11 cellular contexts compared by ENCODE assay signal in genomic region chr9:19440823-19441580, GRCh38. TPM values are rescaled to one million over a fixed set of nuclear protein-coding genes. Genes with fewer than 3 reads are reported as not detected.
A peak's percentile ranks its signal among the peaks of the same experiment; 100 is the strongest.
DNase-seq lines count a peak whose midpoint lies in the region; ATAC-seq lines count a peak whose summit lies in the region.
"Had no signal": no experiment of that assay in that cellular context is flagged by ENCODE, and none has a peak within 500 bp of the region (broad histone marks: within the 10 kb centered on the region; RNA-seq: fewer than 3 reads in every experiment).

No MANE protein-coding gene starts in this region.

- no peaks in the 10 kb centered on the region for H3K9me3 Mint-ChIP-seq in activated naive CD8-positive, alpha-beta T cell treated with anti-CD3 and anti-CD28 coated beads for 36 hours
- no peaks in the 10 kb centered on the region for H3K9me3 Mint-ChIP-seq in naive B cell

- peaks cover 8% of the 10 kb centered on the region for H3K4me1 Mint-ChIP-seq in activated naive CD8-positive, alpha-beta T cell treated with anti-CD3 and anti-CD28 coated beads for 36 hours
- peaks cover 10 to 22% (median 17%) of the 10 kb centered on the region in 3 donors for H3K4me1 Mint-ChIP-seq in naive B cell

- no peak overlapping the region for H3K4me3 ChIP-seq in H7 (ENCODE audit: insufficient read depth, low read depth, low read length)

- H3K36me3 ChIP-seq in H7 (replicated peaks; ENCODE audit: control insufficient read depth, insufficient read depth, low read length): no peaks in the 10 kb centered on the region

- H3K27me3 Mint-ChIP-seq in activated naive CD8-positive, alpha-beta T cell treated with anti-CD3 and anti-CD28 coated beads for 36 hours: no peaks in the 10 kb centered on the region
- no peaks in the 10 kb centered on the region for H3K27me3 Mint-ChIP-seq in naive B cell

- H3K4me3 Mint-ChIP-seq in activated naive CD8-positive, alpha-beta T cell treated with anti-CD3 and anti-CD28 coated beads for 36 hours: no peak overlapping the region
- H3K4me3 Mint-ChIP-seq in naive B cell: peak overlapping the region in 7 of 8 donors; percentile 73 to 86 (median 80)

- no peaks in the 10 kb centered on the region for H3K27me3 ChIP-seq in H7 (ENCODE audit: control insufficient read depth, insufficient read depth, low read length)

- peak overlapping the region; percentile 74 for H3K27ac Mint-ChIP-seq in activated naive CD8-positive, alpha-beta T cell treated with anti-CD3 and anti-CD28 coated beads for 36 hours
- H3K27ac Mint-ChIP-seq in naive B cell: peak overlapping the region in 5 of 6 donors; percentile 2 to 88 (median 80)

- ATAC-seq in GM18867 (IDR thresholded peaks at IDR 0.05; ENCODE audit: unreplicated experiment) (peak; percentile 11), HG02759 (IDR thresholded peaks at IDR 0.05; ENCODE audit: unreplicated experiment) (peak; percentile 23), naive B cell (ENCODE audit: low read depth in 2 of 2) (no peak), GM18858 (IDR thresholded peaks at IDR 0.05; ENCODE audit: unreplicated experiment) (no peak)

- H3K36me3 Mint-ChIP-seq in activated naive CD8-positive, alpha-beta T cell treated with anti-CD3 and anti-CD28 coated beads for 36 hours: peaks cover 2% of the 10 kb centered on the region
- peaks cover 0 to 13% of the 10 kb centered on the region in 2 donors for H3K36me3 Mint-ChIP-seq in naive B cell

- no peak for DNase-seq in activated naive CD8-positive, alpha-beta T cell treated with anti-CD3 and anti-CD28 coated beads for 36 hours
- DNase-seq in naive B cell: no peak
- DNase-seq in kidney glomerular epithelial cell (lab: John Stamatoyannopoulos, UW): no peak
- no peak for DNase-seq in H7
- no peak for DNase-seq in 8988T
- DNase-seq: EL, midbrain, NCI-H1092 had no signal

RNA-seq across cellular contexts. Expression of gene ACER2, which starts 32.2 kb away (rescaled TPM):
- 1 to 10 TPM; 1.3 to 1.5 TPM for total RNA-seq in activated naive CD8-positive, alpha-beta T cell treated with anti-CD3 and anti-CD28 coated beads for 36 hours
- polyA plus RNA-seq in naive B cell (ENCODE audit: low read depth in 6 of 6): under 1 TPM in 5 of 6 donors, not detected in 1; 0.14 to 0.80 (median 0.56) TPM
- 2.0 and 3.1 TPM in 2 replicates for total RNA-seq in H7 (2014; rRNA removed; shearing (Covaris generic))

Comparison
In these comparisons a context has a peak if more than half of its experiments do, and no peak if none do; other contexts are left out.
1. ATAC-seq: peak in GM18867 (single experiment) and HG02759 (single experiment); none in naive B cell (0 of 2) and GM18858 (single experiment).